ENCODE assay signal across 8 cellular contexts in the genomic region with DNA sequence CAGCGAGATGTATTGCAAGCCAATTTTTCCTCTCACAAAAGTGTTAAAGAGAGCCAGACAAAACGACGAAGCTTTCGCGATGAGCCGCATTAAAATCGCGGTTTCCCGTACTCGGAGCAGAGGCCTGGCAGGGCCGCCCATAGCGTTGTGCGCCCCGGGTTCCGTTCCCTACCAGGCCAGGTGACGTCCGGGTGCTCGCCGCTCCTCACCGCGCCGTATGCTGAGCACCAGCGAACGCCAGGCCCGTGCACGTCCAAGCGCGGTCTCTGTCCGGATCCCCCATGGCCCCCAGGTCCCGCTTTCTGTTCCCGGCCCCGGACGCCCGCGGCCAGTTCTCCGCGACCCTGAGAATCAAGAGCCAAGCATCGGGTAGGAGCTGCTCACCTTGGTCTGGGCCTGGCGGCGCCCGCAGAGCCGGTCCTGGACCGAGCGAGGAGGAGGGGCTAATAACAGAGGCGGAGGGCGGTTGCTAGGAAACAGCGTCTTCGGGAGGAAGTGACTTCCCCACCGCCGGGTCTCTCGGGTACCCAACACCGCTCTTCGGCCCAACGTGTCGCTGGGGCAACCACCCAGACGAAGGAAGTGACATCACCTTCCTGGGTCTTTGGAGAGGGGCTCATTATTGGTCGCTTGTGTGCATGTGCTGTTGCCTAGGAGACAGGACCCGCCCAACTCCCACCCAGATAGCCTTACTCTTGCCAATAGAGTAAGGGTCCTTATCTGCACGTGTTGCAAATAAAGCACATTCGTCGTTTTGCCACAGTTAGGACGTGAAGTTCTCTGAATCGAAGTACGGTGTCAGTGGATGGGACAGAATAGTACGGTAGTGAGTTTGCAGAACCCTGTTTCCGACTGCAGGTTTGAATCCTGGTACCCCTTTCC. TPM values are rescaled to one million over a fixed set of nuclear protein-coding genes. Genes with fewer than 3 reads are reported as not detected.
DNase-seq lines count a peak whose midpoint lies in the region; ATAC-seq and TF ChIP-seq lines count a peak whose summit lies in the region.

A gene (minus strand): TSS at position 579 of the 882 bp plus-strand sequence. CDS start 1,115 bp downstream, outside the sequence.

- TF ChIP-seq CTCF in foreskin keratinocyte (conservative IDR thresholded peaks at IDR 0.05) = no peak

- no peaks in the 10 kb centered on the region for H3K79me1 ChIP-seq in neuronal stem cell (ENCODE audit: low read depth, low read length)

- no peak within 1 kb of the TSS for H2BK5ac ChIP-seq in neuronal stem cell (ENCODE audit: low read length)

- H3K14ac ChIP-seq in neuronal stem cell (ENCODE audit: low read length) = no peak within 1 kb of the TSS

- H3K9me3 ChIP-seq in neuronal stem cell (replicated peaks in 1 of 2; ENCODE audit: control insufficient read depth in 2 of 2, insufficient read depth in 1 of 2, low read depth in 1 of 2, low read length in 2 of 2) (no peaks in the 10 kb centered on the region), subcutaneous abdominal adipose tissue (ENCODE audit: control insufficient read depth in 5 of 5, low read length in 5 of 5) (no peaks in the 10 kb centered on the region)

- H2AK5ac ChIP-seq in neuronal stem cell (ENCODE audit: low read depth, low read length) = no peak within 1 kb of the TSS

- peak; percentile 99 for ATAC-seq in GM21360 (IDR thresholded peaks at IDR 0.05; ENCODE audit: unreplicated experiment)
- ATAC-seq in foreskin keratinocyte = peak; percentile 93

- H3K4me3 ChIP-seq in neuronal stem cell (ENCODE audit: low read length in 2 of 2) (peak within 1 kb of the TSS; percentile 71 to 95), subcutaneous abdominal adipose tissue (ENCODE audit: low read depth in 1 of 5, low read length in 5 of 5) (peak within 1 kb of the TSS; percentile 65 to 83 (median 71))

- H3K27ac ChIP-seq in foreskin keratinocyte (peak within 1 kb of the TSS; percentile 46), neuronal stem cell (replicated peaks; ENCODE audit: low read length) (peak within 1 kb of the TSS; percentile 35), subcutaneous abdominal adipose tissue (ENCODE audit: low read depth, low read length) (no peak within 1 kb of the TSS)

- no peak within 1 kb of the TSS for H3K4ac ChIP-seq in neuronal stem cell (ENCODE audit: low read length)

- no CpG with 5 or more reads among the region's 66 CpGs for WGBS in neuronal stem cell (ENCODE audit: extremely low coverage in 2 of 2, insufficient read length in 2 of 2, insufficient replicate concordance in 1 of 2), 2 donors

- no peaks in the 10 kb centered on the region for H3K27me3 ChIP-seq in foreskin keratinocyte
- peaks cover 0 to 2% (median 0%) of the 10 kb centered on the region in 3 experiments for H3K27me3 ChIP-seq in neuronal stem cell (ENCODE audit: control insufficient read depth in 3 of 3, insufficient read depth in 3 of 3, low read depth in 1 of 3, low read length in 3 of 3)
- H3K27me3 ChIP-seq in subcutaneous abdominal adipose tissue (ENCODE audit: control insufficient read depth in 5 of 5, insufficient read depth in 4 of 5, low read length in 5 of 5) = peaks cover 0 to 2% (median 0%) of the 10 kb centered on the region in 5 donors

- H4K91ac ChIP-seq in neuronal stem cell (ENCODE audit: low read depth, low read length, poor library complexity) = no peak within 1 kb of the TSS

- H3K4me1 ChIP-seq in foreskin keratinocyte = no peaks in the 10 kb centered on the region
- peaks cover 2 to 4% of the 10 kb centered on the region in 2 donors for H3K4me1 ChIP-seq in neuronal stem cell (ENCODE audit: control insufficient read depth in 2 of 2, insufficient read depth in 1 of 2, low read depth in 1 of 2, low read length in 2 of 2)
- H3K4me1 ChIP-seq in subcutaneous abdominal adipose tissue (ENCODE audit: control insufficient read depth in 5 of 5, insufficient read depth in 5 of 5, low read length in 5 of 5) = peaks cover 0 to 16% (median 14%) of the 10 kb centered on the region in 5 donors

- H3K36me3 ChIP-seq in neuronal stem cell (replicated peaks in 1 of 2; ENCODE audit: control insufficient read depth in 2 of 2, insufficient read depth in 2 of 2, low read length in 2 of 2) = peaks cover 2 to 18% of the 10 kb centered on the region in 2 donors
- H3K36me3 ChIP-seq in subcutaneous abdominal adipose tissue (ENCODE audit: control insufficient read depth in 5 of 5, insufficient read depth in 5 of 5, low read length in 5 of 5) = no peaks in the 10 kb centered on the region

- peak within 1 kb of the TSS; percentile 45 for H3K18ac ChIP-seq in neuronal stem cell (ENCODE audit: low read length)

- no peak within 1 kb of the TSS for H2BK120ac ChIP-seq in neuronal stem cell (ENCODE audit: low read depth, low read length)

- H2BK15ac ChIP-seq in neuronal stem cell (ENCODE audit: low read length) = no peak within 1 kb of the TSS

- H2BK12ac ChIP-seq in neuronal stem cell (ENCODE audit: low read length) = no peak within 1 kb of the TSS

- H3K9ac ChIP-seq in neuronal stem cell (ENCODE audit: low read depth, low read length, poor library complexity) (peak within 1 kb of the TSS; percentile 94), subcutaneous abdominal adipose tissue (ENCODE audit: low read length in 5 of 5) (peak within 1 kb of the TSS in 4 of 5 donors; percentile 21 to 76 (median 48))

- H4K8ac ChIP-seq in neuronal stem cell (ENCODE audit: low read depth, low read length) = no peak within 1 kb of the TSS

- H2AFZ ChIP-seq in neuronal stem cell (ENCODE audit: low read length) = peak within 1 kb of the TSS; percentile 96

- peak within 1 kb of the TSS; percentile 56 for H3K23ac ChIP-seq in neuronal stem cell (ENCODE audit: low read depth, low read length, poor library complexity)

- DNase-seq in COLO668 (lab: John Stamatoyannopoulos, UW; ENCODE audit: unreplicated experiment) (peak; percentile 96), HT1080 (ENCODE audit: low read depth) (peak; percentile 97), RPMI7951 (ENCODE audit: low read depth) (peak; percentile 94), activated gamma-delta T cell treated with Interleukin-2 at 50 U/mL for 16 hours (peak; percentile 90), foreskin keratinocyte (peak; percentile 79 to 91), neuronal stem cell (ENCODE audit: low spot score) (peak; percentile 93)

- H3K4me2 ChIP-seq in neuronal stem cell (ENCODE audit: insufficient read depth, low read length, poor library complexity, severe bottlenecking) = peak within 1 kb of the TSS; percentile 66

RNA-seq across cellular contexts. Expression of the gene that starts here (rescaled TPM):
- 5.4 and 5.7 TPM in 2 replicates for total RNA-seq in HT1080 (2014; rRNA removed; shearing (Covaris generic))
- 10.9 and 12.7 TPM in 2 replicates for polyA plus RNA-seq in HT1080 (2015; cell fraction: cytosol; rRNA removed)
- polyA plus RNA-seq in HT1080 (2015; cell fraction: nucleus; rRNA removed) = 20.7 and 21.7 TPM in 2 replicates
- total RNA-seq in RPMI7951 (2014; rRNA removed; shearing (Covaris generic)) = 3.9 and 6.0 TPM in 2 replicates
- 12.0 and 12.3 TPM in 2 replicates for total RNA-seq in foreskin keratinocyte
- polyA plus RNA-seq in foreskin keratinocyte = 5.2 and 5.4 TPM in 2 replicates
- 30.6 TPM for polyA plus RNA-seq in neuronal stem cell (2013, experiment 1 of 2)
- polyA plus RNA-seq in neuronal stem cell (2013, experiment 2 of 2) = 31.7 TPM
